8 cellular contexts compared by ENCODE assay signal in genomic region chr12:54217309-54217661, GRCh38. TPM values are rescaled to one million over a fixed set of nuclear protein-coding genes. Genes with fewer than 3 reads are reported as not detected.
A peak's percentile ranks its signal among the peaks of the same experiment; 100 is the strongest.
DNase-seq lines count a peak whose midpoint lies in the region; ATAC-seq, FAIRE-seq and TF ChIP-seq lines count a peak whose summit lies in the region.

No MANE protein-coding gene starts in this region.

- peak overlapping the region; percentile 73 for H3K9ac ChIP-seq in NT2/D1 (ENCODE audit: insufficient read length, low read depth)
- no peak overlapping the region for H3K9ac ChIP-seq in parathyroid adenoma

- H2AFZ ChIP-seq in parathyroid adenoma = peak overlapping the region; percentile 59

- H3K4me3 Mint-ChIP-seq in CD8-positive, alpha-beta memory T cell = peak overlapping the region in 5 of 7 donors; percentile 78 to 91 (median 82)
- peak overlapping the region; percentile 83 to 93 for H3K4me3 Mint-ChIP-seq in effector memory CD8-positive, alpha-beta T cell

- FAIRE-seq in pancreas (lab: Jason Lieb, UNC) = no peak

- H3K4me1 ChIP-seq in CD8-positive, alpha-beta memory T cell (ENCODE audit: insufficient read depth, low read length) = peaks cover 33% of the 10 kb centered on the region
- peaks cover 9% of the 10 kb centered on the region for H3K4me1 ChIP-seq in NT2/D1 (ENCODE audit: insufficient read depth, insufficient read length)
- H3K4me1 ChIP-seq in parathyroid adenoma = peaks cover 12% of the 10 kb centered on the region
- peaks cover 0 to 9% (median 0%) of the 10 kb centered on the region in 3 donors for H3K4me1 ChIP-seq in pancreas

- no peaks in the 10 kb centered on the region for H3K27me3 ChIP-seq in CD8-positive, alpha-beta memory T cell (ENCODE audit: insufficient read depth, low read length, poor library complexity, severe bottlenecking)
- H3K27me3 ChIP-seq in NT2/D1 (ENCODE audit: insufficient read depth, insufficient read length) (peaks cover 55% of the 10 kb centered on the region), parathyroid adenoma (ENCODE audit: control insufficient read depth, insufficient read depth, low read length) (peaks cover 4% of the 10 kb centered on the region), pancreas (peaks cover 0 to 36% (median 3%) of the 10 kb centered on the region in 4 donors)

- CTCF ChIA-PET in CD8-positive, alpha-beta memory T cell (lab: Charles Lee) = interaction anchor here (1.3 to 3.5 kb wide), 6 partner anchors 9 to 185 kb away, joined by 3 to 27 read pairs (median 6); partner anchors contain the start of gene HOXC5

- POLR2A ChIA-PET in CD8-positive, alpha-beta memory T cell (lab: Charles Lee) = interaction anchor here (1.4 kb wide), 2 partner anchors 62 to 153 kb away, joined by 3 to 4 read pairs; partner anchors contain the start of gene CBX5

- H3K9me3 ChIP-seq in CD8-positive, alpha-beta memory T cell (ENCODE audit: low read length) = no peaks in the 10 kb centered on the region
- H3K9me3 ChIP-seq in NT2/D1 (ENCODE audit: insufficient read depth, low read length) (peaks cover 26% of the 10 kb centered on the region; the same call in 1 of the 2 replicates), parathyroid adenoma (ENCODE audit: control insufficient read depth, low read length) (no peaks in the 10 kb centered on the region), pancreas (no peaks in the 10 kb centered on the region)

- WGBS in pancreas, 2 donors = 2 to 3% methylated on average over 11 of the region's 11 CpGs

- no peaks in the 10 kb centered on the region for H3K79me2 ChIP-seq in parathyroid adenoma

- DNase-seq in CD8-positive, alpha-beta memory T cell = no peak
- DNase-seq in NT2/D1 (ENCODE audit: low read depth, low spot score) (no peak), NCI-H187 treated with DMSO at 0.1 percent for 48 hours (lab: John Stamatoyannopoulos, UW) (no peak), pancreas (no peak)
- DNase-seq in effector memory CD8-positive, alpha-beta T cell = no peak
- no peak for DNase-seq in NK-92 treated with Interleukin-12 subunit alpha and Interleukin-12 subunit beta, amount 100 ng/mL, for 24 hours (lab: John Stamatoyannopoulos, UW)

- peak overlapping the region in 6 of 8 donors; percentile 35 to 99 (median 90) for H3K27ac Mint-ChIP-seq in CD8-positive, alpha-beta memory T cell
- peak overlapping the region in 1 of 2 donors; percentile 65 for H3K27ac Mint-ChIP-seq in effector memory CD8-positive, alpha-beta T cell

- peaks cover 8 to 19% of the 10 kb centered on the region in 2 donors for H3K27me3 Mint-ChIP-seq in CD8-positive, alpha-beta memory T cell
- H3K27me3 Mint-ChIP-seq in effector memory CD8-positive, alpha-beta T cell = peaks cover 0 to 18% of the 10 kb centered on the region in 2 donors

- H3K4me3 ChIP-seq in CD8-positive, alpha-beta memory T cell (ENCODE audit: low read length) = no peak overlapping the region
- peak overlapping the region; percentile 29 for H3K4me3 ChIP-seq in NT2/D1 (ENCODE audit: insufficient read length, low read depth)
- no peak overlapping the region for H3K4me3 ChIP-seq in parathyroid adenoma (ENCODE audit: low read depth, low read length)
- H3K4me3 ChIP-seq in pancreas = peak overlapping the region in 1 of 4 donors; percentile 34

- TF ChIP-seq CTCF in parathyroid adenoma (IDR thresholded peaks at IDR 0.05) = no peak
- TF ChIP-seq CTCF in pancreas (IDR thresholded peaks at IDR 0.05) = peak in 1 of 4 donors; percentile 9

- no peak overlapping the region for H3K27ac ChIP-seq in CD8-positive, alpha-beta memory T cell (ENCODE audit: low read depth, low read length)
- H3K27ac ChIP-seq in parathyroid adenoma (no peak overlapping the region), pancreas (no peak overlapping the region)

- H3K36me3 ChIP-seq in CD8-positive, alpha-beta memory T cell (ENCODE audit: insufficient read depth, low read length) = no peaks in the 10 kb centered on the region
- H3K36me3 ChIP-seq in NT2/D1 (ENCODE audit: insufficient read depth, insufficient read length, low read length) (no peaks in the 10 kb centered on the region), parathyroid adenoma (ENCODE audit: control insufficient read depth, insufficient read depth, low read length) (no peaks in the 10 kb centered on the region), pancreas (no peaks in the 10 kb centered on the region)

- intact Hi-C loops in pancreas (cut with DNase I) = loop anchor here in 2 of 3 donors (5.0 kb wide), 1 partner anchor 145 kb away; the partner anchor contains the start of gene GPR84 (in 2 of the 2)

- peaks cover 25 to 38% (median 30%) of the 10 kb centered on the region in 3 donors for H3K4me1 Mint-ChIP-seq in CD8-positive, alpha-beta memory T cell
- H3K4me1 Mint-ChIP-seq in effector memory CD8-positive, alpha-beta T cell (ENCODE audit: low read depth in 2 of 2) = peaks cover 23 to 34% of the 10 kb centered on the region in 2 donors

- H3K36me3 Mint-ChIP-seq in CD8-positive, alpha-beta memory T cell = no peaks in the 10 kb centered on the region
- peaks cover 10% of the 10 kb centered on the region for H3K36me3 Mint-ChIP-seq in effector memory CD8-positive, alpha-beta T cell (ENCODE audit: insufficient read depth)

- ATAC-seq in effector memory CD8-positive, alpha-beta T cell (replicated peaks) = no peak
- ATAC-seq in HG03571 (IDR thresholded peaks at IDR 0.05; ENCODE audit: unreplicated experiment) (no peak), pancreas (no peak)

- no peaks in the 10 kb centered on the region for H3K9me3 Mint-ChIP-seq in CD8-positive, alpha-beta memory T cell
- H3K9me3 Mint-ChIP-seq in effector memory CD8-positive, alpha-beta T cell = no peaks in the 10 kb centered on the region

- no peak overlapping the region for H3K4me2 ChIP-seq in parathyroid adenoma (ENCODE audit: low read length)

RNA-seq across cellular contexts. Expression of gene SMUG1, which starts 28.5 kb away (rescaled TPM):
- total RNA-seq in CD8-positive, alpha-beta memory T cell = 10 to 100 TPM; 23.3 to 25.2 TPM
- polyA plus RNA-seq in CD8-positive, alpha-beta memory T cell = 24.1 TPM
- 10 to 100 TPM; 12.4 to 18.1 (median 14.3) TPM for total RNA-seq in pancreas
- 10 to 100 TPM; 29.7 to 35.4 TPM for polyA plus RNA-seq in pancreas
